36 cellular contexts compared by ENCODE assay signal in the genomic region with DNA sequence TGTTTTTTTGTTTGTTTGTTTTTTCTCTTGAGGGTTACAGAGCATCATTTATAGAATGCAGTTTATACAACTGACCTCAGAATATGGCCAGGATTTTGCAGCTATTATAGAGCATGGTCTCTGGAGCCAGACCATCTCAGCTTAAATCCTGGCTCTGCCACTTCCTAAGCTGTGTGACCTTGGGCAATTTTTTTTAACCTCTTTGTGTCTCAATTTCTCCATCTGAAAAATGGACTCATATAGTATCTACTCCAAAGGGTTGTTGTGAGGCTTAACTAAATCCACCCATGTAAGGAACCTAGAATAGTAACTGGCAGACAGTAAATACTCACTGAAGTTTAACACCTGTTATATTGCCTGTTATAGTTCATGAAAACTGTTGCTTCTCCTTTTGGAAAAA. TPM values are rescaled to one million over a fixed set of nuclear protein-coding genes. Genes with fewer than 3 reads are reported as not detected.
"Had no signal": no experiment of that assay in that cellular context is flagged by ENCODE, and none has a peak within 500 bp of the region (broad histone marks: within the 10 kb centered on the region; RNA-seq: fewer than 3 reads in every experiment).

No MANE protein-coding gene starts in this region.

- H3K4me3 ChIP-seq: coronary artery, esophagus muscularis mucosa, gastrocnemius medialis, heart left ventricle had no signal

- H3K36me3 ChIP-seq: brain microvascular endothelial cell, esophagus muscularis mucosa, gastrocnemius medialis, heart left ventricle had no signal

- H3K9me3 Mint-ChIP-seq: activated CD4-positive, alpha-beta memory T cell treated with anti-CD3 and anti-CD28 coated beads, Interleukin-2, amount 10 ng/mL, durations not matched to agents 7 days and 5 days; activated CD4-positive, alpha-beta T cell treated with anti-CD3 and anti-CD28 coated beads, Interleukin-2, amount 10 ng/mL, durations not matched to agents 7 days and 5 days; activated naive CD4-positive, alpha-beta T cell treated with anti-CD3 and anti-CD28 coated beads, Interleukin-2, amount 10 ng/mL, durations not matched to agents 7 days and 5 days; activated naive CD8-positive, alpha-beta T cell treated with anti-CD3 and anti-CD28 coated beads, Interleukin-2, amount 10 ng/mL, durations not matched to agents 7 days and 5 days; activated T-cell treated with anti-CD3 and anti-CD28 coated beads, Interleukin-2, amount 50 U/mL, for 24 hours; activated T-cell treated with anti-CD3 and anti-CD28 coated beads, Interleukin-2, amount 50 U/mL, for 72 hours; central memory CD8-positive, alpha-beta T cell; effector memory CD8-positive, alpha-beta T cell; T-helper 2 cell treated with Interferon-gamma antibody and Interleukin-4, amounts not matched to agents 5 μg/mL and 100 μg/mL, for 36 hours; WTC11 had no signal

- H3K27me3 ChIP-seq: brain microvascular endothelial cell, esophagus muscularis mucosa, gastrocnemius medialis, heart left ventricle had no signal

- H3K27ac ChIP-seq: brain microvascular endothelial cell, coronary artery, esophagus muscularis mucosa, foreskin keratinocyte, gastrocnemius medialis, heart left ventricle, VCaP had no signal

- H3K4me3 Mint-ChIP-seq: activated CD4-positive, alpha-beta memory T cell treated with anti-CD3 and anti-CD28 coated beads, Interleukin-2, amount 10 ng/mL, durations not matched to agents 7 days and 5 days; activated CD4-positive, alpha-beta T cell treated with anti-CD3 and anti-CD28 coated beads, Interleukin-2, amount 10 ng/mL, durations not matched to agents 7 days and 5 days; activated naive CD4-positive, alpha-beta T cell treated with anti-CD3 and anti-CD28 coated beads, Interleukin-2, amount 10 ng/mL, durations not matched to agents 7 days and 5 days; activated naive CD8-positive, alpha-beta T cell treated with anti-CD3 and anti-CD28 coated beads, Interleukin-2, amount 10 ng/mL, durations not matched to agents 7 days and 5 days; activated T-cell treated with anti-CD3 and anti-CD28 coated beads, Interleukin-2, amount 50 U/mL, for 24 hours; activated T-cell treated with anti-CD3 and anti-CD28 coated beads, Interleukin-2, amount 50 U/mL, for 72 hours; central memory CD8-positive, alpha-beta T cell; effector memory CD8-positive, alpha-beta T cell; T-helper 17 cell; T-helper 2 cell treated with Interferon-gamma antibody and Interleukin-4, amounts not matched to agents 5 μg/mL and 100 μg/mL, for 36 hours; WTC11 had no signal

- H3K4me1 ChIP-seq: esophagus muscularis mucosa, gastrocnemius medialis had no signal

- DNase-seq: activated CD4-positive, alpha-beta memory T cell treated with anti-CD3 and anti-CD28 coated beads, Interleukin-2, amount 10 ng/mL, durations not matched to agents 7 days and 5 days; activated CD4-positive, alpha-beta T cell treated with anti-CD3 and anti-CD28 coated beads for 1 hour; activated CD4-positive, alpha-beta T cell treated with anti-CD3 and anti-CD28 coated beads for 4 hours; activated CD4-positive, alpha-beta T cell treated with anti-CD3 and anti-CD28 coated beads, Interleukin-2, amount 10 ng/mL, durations not matched to agents 7 days and 5 days; activated CD4-positive, alpha-beta T cell treated with anti-CD3 and anti-CD28 coated beads, Interleukin-2, amount 50 U/mL, for 4 hours; activated CD8-positive, alpha-beta memory T cell treated with anti-CD3 and anti-CD28 coated beads, Interleukin-2, amount 50 U/mL, for 48 hours; activated gamma-delta T cell; activated naive CD4-positive, alpha-beta T cell; activated naive CD4-positive, alpha-beta T cell treated with anti-CD3 and anti-CD28 coated beads, Interleukin-2, amount 10 ng/mL, durations not matched to agents 7 days and 5 days; activated naive CD8-positive, alpha-beta T cell treated with anti-CD3 and anti-CD28 coated beads, Interleukin-2, amount 10 ng/mL, durations not matched to agents 7 days and 5 days; activated T-cell treated with anti-CD3 and anti-CD28 coated beads for 4 hours; activated T-cell treated with anti-CD3 and anti-CD28 coated beads, Interleukin-2, amount 50 U/mL, for 24 hours; activated T-cell treated with anti-CD3 and anti-CD28 coated beads, Interleukin-2, amount 50 U/mL, for 72 hours; amniotic stem cell; brain microvascular endothelial cell; dermis blood vessel endothelial cell; effector CD4-positive, alpha-beta T cell; effector memory CD8-positive, alpha-beta T cell; erythroblast; foreskin keratinocyte; gastrocnemius medialis; glutamatergic neuron; heart left ventricle; T-helper 1 cell; T-helper 17 cell; T1000 had no signal

- H3K36me3 Mint-ChIP-seq: activated naive CD4-positive, alpha-beta T cell treated with anti-CD3 and anti-CD28 coated beads, Interleukin-2, amount 10 ng/mL, durations not matched to agents 7 days and 5 days; activated naive CD4-positive, alpha-beta T cell treated with anti-CD3 and anti-CD28 coated beads, Interleukin-2, amount 50 U/mL, for 72 hours; activated naive CD8-positive, alpha-beta T cell treated with anti-CD3 and anti-CD28 coated beads, Interleukin-2, amount 10 ng/mL, durations not matched to agents 7 days and 5 days; WTC11 had no signal

- H3K27me3 Mint-ChIP-seq: activated T-cell treated with anti-CD3 and anti-CD28 coated beads, Interleukin-2, amount 50 U/mL, for 24 hours; effector memory CD8-positive, alpha-beta T cell had no signal

- FAIRE-seq: astrocyte, bronchial epithelial cell had no signal

- ATAC-seq: activated naive CD4-positive, alpha-beta T cell treated with anti-CD3 and anti-CD28 coated beads, Interleukin-2, amount 50 U/mL, for 72 hours; effector memory CD8-positive, alpha-beta T cell; gastrocnemius medialis; heart left ventricle; T-helper 17 cell; WTC11 had no signal

- H3K27ac Mint-ChIP-seq: activated CD4-positive, alpha-beta memory T cell treated with anti-CD3 and anti-CD28 coated beads, Interleukin-2, amount 10 ng/mL, durations not matched to agents 7 days and 5 days; activated CD4-positive, alpha-beta T cell treated with anti-CD3 and anti-CD28 coated beads, Interleukin-2, amount 10 ng/mL, durations not matched to agents 7 days and 5 days; activated naive CD4-positive, alpha-beta T cell treated with anti-CD3 and anti-CD28 coated beads, Interleukin-2, amount 10 ng/mL, durations not matched to agents 7 days and 5 days; activated naive CD4-positive, alpha-beta T cell treated with anti-CD3 and anti-CD28 coated beads, Interleukin-2, amount 50 U/mL, for 72 hours; activated naive CD8-positive, alpha-beta T cell treated with anti-CD3 and anti-CD28 coated beads, Interleukin-2, amount 10 ng/mL, durations not matched to agents 7 days and 5 days; activated T-cell treated with anti-CD3 and anti-CD28 coated beads, Interleukin-2, amount 50 U/mL, for 24 hours; activated T-cell treated with anti-CD3 and anti-CD28 coated beads, Interleukin-2, amount 50 U/mL, for 72 hours; effector memory CD8-positive, alpha-beta T cell; T-helper 2 cell treated with Interferon-gamma antibody and Interleukin-4, amounts not matched to agents 5 μg/mL and 100 μg/mL, for 36 hours; WTC11 had no signal

- H3K9me3 ChIP-seq: esophagus muscularis mucosa, gastrocnemius medialis, heart left ventricle had no signal

- H3K4me1 Mint-ChIP-seq: central memory CD8-positive, alpha-beta T cell; WTC11 had no signal

RNA-seq across cellular contexts. Expression of a gene that starts 42.6 kb away (rescaled TPM):
- total RNA-seq: activated CD4-positive, alpha-beta memory T cell treated with anti-CD3 and anti-CD28 coated beads, Interleukin-2, amount 10 ng/mL, durations not matched to agents 7 days and 5 days; activated CD4-positive, alpha-beta T cell treated with anti-CD3 and anti-CD28 coated beads, Interleukin-2, amount 10 ng/mL, durations not matched to agents 7 days and 5 days; activated naive CD4-positive, alpha-beta T cell treated with anti-CD3 and anti-CD28 coated beads, Interleukin-2, amount 50 U/mL, for 72 hours; activated naive CD8-positive, alpha-beta T cell treated with anti-CD3 and anti-CD28 coated beads, Interleukin-2, amount 10 ng/mL, durations not matched to agents 7 days and 5 days; activated T-cell treated with anti-CD3 and anti-CD28 coated beads, Interleukin-2, amount 50 U/mL, for 72 hours; astrocyte; bronchial epithelial cell; cardiac septum; dermis blood vessel endothelial cell; esophagus muscularis mucosa; foreskin keratinocyte; T-helper 17 cell; WTC11 had no signal
- polyA plus RNA-seq: foreskin keratinocyte had no signal
